ENCODE assay signal across 8 cellular contexts in the genomic region with DNA sequence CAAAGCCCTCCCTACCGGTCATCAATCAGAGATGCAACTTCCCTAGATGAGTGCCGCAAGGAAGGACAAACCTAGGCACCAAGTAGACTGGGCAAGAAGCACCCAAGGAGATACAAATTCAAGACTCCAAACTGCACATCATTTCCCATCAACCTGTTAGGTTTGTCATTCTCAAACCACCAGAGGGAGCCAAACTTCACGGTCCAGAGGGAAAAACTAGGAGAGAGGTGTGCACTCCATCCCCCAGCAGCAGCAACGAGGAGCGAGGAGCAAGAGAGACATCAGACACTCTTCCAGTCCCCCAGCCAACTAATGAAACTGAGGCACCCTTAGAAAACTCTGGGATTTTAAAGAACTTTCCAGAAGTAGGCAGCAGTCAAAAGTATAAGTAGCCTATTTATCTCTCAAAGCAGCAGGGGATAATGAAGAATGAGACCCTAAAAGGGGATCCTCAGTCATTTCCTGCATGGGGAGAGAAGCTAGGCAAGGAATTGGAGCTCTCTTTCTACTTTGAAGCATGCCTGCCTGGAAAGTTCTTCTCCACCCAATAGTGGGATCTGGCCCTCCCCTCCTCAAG. TPM values are rescaled to one million over a fixed set of nuclear protein-coding genes. Genes with fewer than 3 reads are reported as not detected.
DNase-seq lines count a peak whose midpoint lies in the region; ATAC-seq and TF ChIP-seq lines count a peak whose summit lies in the region.

No MANE protein-coding gene starts in this region.

- peak; percentile 65 for ATAC-seq in activated naive CD8-positive, alpha-beta T cell treated with anti-CD3 and anti-CD28 coated beads, Interleukin-2, amount 10 ng/mL, durations not matched to agents 7 days and 5 days (ENCODE audit: low read depth)
- no peak for ATAC-seq in HG02623 (IDR thresholded peaks at IDR 0.05; ENCODE audit: unreplicated experiment)

- H3K4me3 Mint-ChIP-seq in activated naive CD8-positive, alpha-beta T cell treated with anti-CD3 and anti-CD28 coated beads, Interleukin-2, amount 10 ng/mL, durations not matched to agents 7 days and 5 days, result no peak overlapping the region

- TF ChIP-seq CTCF in AG09309 (IDR thresholded peaks at IDR 0.05; ENCODE audit: control insufficient read depth, insufficient read depth, low read depth, low read length, missing control alignments), result peak; percentile 85
- TF ChIP-seq CTCF in NB4 (IDR thresholded peaks at IDR 0.05; ENCODE audit: low read depth, low read length), result peak; percentile 86
- peak; percentile 81 for TF ChIP-seq CTCF in SK-N-SH (IDR thresholded peaks at IDR 0.05)
- peak; percentile 79 for TF ChIP-seq CTCF in left ventricle myocardium inferior (IDR thresholded peaks at IDR 0.05; ENCODE audit: borderline replicate concordance)
- TF ChIP-seq CTCF in sigmoid colon (IDR thresholded peaks at IDR 0.05), result peak; percentile 51 to 64 (median 60)

- no peaks in the 10 kb centered on the region for H3K79me2 ChIP-seq in SK-N-SH (ENCODE audit: insufficient read depth)

- H3K36me3 ChIP-seq in SK-N-SH (replicated peaks in 1 of 2; ENCODE audit: control insufficient read depth in 1 of 2, insufficient read depth in 2 of 2, low read length in 1 of 2), result no peaks in the 10 kb centered on the region
- no peaks in the 10 kb centered on the region for H3K36me3 ChIP-seq in left ventricle myocardium inferior
- H3K36me3 ChIP-seq in sigmoid colon, result no peaks in the 10 kb centered on the region

- TF ChIP-seq EP300 in SK-N-SH (IDR thresholded peaks at IDR 0.05; ENCODE audit: borderline replicate concordance in 1 of 2, low read depth in 1 of 2, low read length in 1 of 2) (no peak), sigmoid colon (IDR thresholded peaks at IDR 0.05) (no peak)

- 5% methylated on average over 5 of the region's 5 CpGs for WGBS in SK-N-SH (ENCODE audit: low lambda C conversion rate)
- WGBS in sigmoid colon, 2 donors, result 6 to 17% methylated on average over 5 of the region's 5 CpGs

- no peaks in the 10 kb centered on the region for H3F3A ChIP-seq in SK-N-SH (replicated peaks; ENCODE audit: insufficient read depth)

- no peaks in the 10 kb centered on the region for H3K9me3 Mint-ChIP-seq in activated naive CD8-positive, alpha-beta T cell treated with anti-CD3 and anti-CD28 coated beads, Interleukin-2, amount 10 ng/mL, durations not matched to agents 7 days and 5 days

- H3K27me3 Mint-ChIP-seq in activated naive CD8-positive, alpha-beta T cell treated with anti-CD3 and anti-CD28 coated beads, Interleukin-2, amount 10 ng/mL, durations not matched to agents 7 days and 5 days, result peaks cover 3% of the 10 kb centered on the region

- H2AFZ ChIP-seq in SK-N-SH (ENCODE audit: low read depth), result no peak overlapping the region

- peak; percentile 90 for TF ChIP-seq RAD21 in SK-N-SH (IDR thresholded peaks at IDR 0.05; ENCODE audit: low read length)

- no peak overlapping the region for H3K9ac ChIP-seq in SK-N-SH

- DNase-seq in AG09309 (ENCODE audit: low read depth) (no peak), GM19238 (ENCODE audit: insufficient read length, low spot score) (peak; percentile 39), NB4 (ENCODE audit: low read depth) (peak; percentile 78), SK-N-SH (peak; percentile 66), left ventricle myocardium inferior (no peak), sigmoid colon (peak; percentile 78)
- peak; percentile 33 for DNase-seq in activated naive CD8-positive, alpha-beta T cell treated with anti-CD3 and anti-CD28 coated beads, Interleukin-2, amount 10 ng/mL, durations not matched to agents 7 days and 5 days

- H3K27me3 ChIP-seq in SK-N-SH (ENCODE audit: insufficient read depth) (no peaks in the 10 kb centered on the region), left ventricle myocardium inferior (ENCODE audit: low read depth) (no peaks in the 10 kb centered on the region), sigmoid colon (no peaks in the 10 kb centered on the region)

- no peaks in the 10 kb centered on the region for H3K36me3 Mint-ChIP-seq in activated naive CD8-positive, alpha-beta T cell treated with anti-CD3 and anti-CD28 coated beads, Interleukin-2, amount 10 ng/mL, durations not matched to agents 7 days and 5 days

- H3K27ac ChIP-seq in SK-N-SH (ENCODE audit: low read depth in 2 of 2, low read length in 1 of 2) (no peak overlapping the region), left ventricle myocardium inferior (replicated peaks) (no peak overlapping the region), sigmoid colon (no peak overlapping the region)

- no peaks in the 10 kb centered on the region for H3K9me3 ChIP-seq in SK-N-SH
- no peaks in the 10 kb centered on the region for H3K9me3 ChIP-seq in left ventricle myocardium inferior (replicated peaks)
- H3K9me3 ChIP-seq in sigmoid colon, result no peaks in the 10 kb centered on the region

- POLR2A ChIA-PET in SK-N-SH (lab: Yijun Ruan, JAX), result no interaction called here
- POLR2A ChIA-PET in activated naive CD8-positive, alpha-beta T cell treated with anti-CD3 and anti-CD28 coated beads, Interleukin-2, amount 10 ng/mL, durations not matched to agents 7 days and 5 days (lab: Charles Lee), result no interaction called here

- H3K9me2 ChIP-seq in SK-N-SH, result no peaks in the 10 kb centered on the region

- intact Hi-C loops in left ventricle myocardium inferior (cut with micrococcal nuclease), result no loop called here
- intact Hi-C loops in sigmoid colon (cut with DNase I), result loop anchor here (5.0 kb wide), 3 partner anchors 49 to 229 kb away; no protein-coding TSS in a partner anchor

- peaks cover 27% of the 10 kb centered on the region for H3K4me1 Mint-ChIP-seq in activated naive CD8-positive, alpha-beta T cell treated with anti-CD3 and anti-CD28 coated beads, Interleukin-2, amount 10 ng/mL, durations not matched to agents 7 days and 5 days

- TF ChIP-seq POLR2A in NB4 (IDR thresholded peaks at IDR 0.05; ENCODE audit: extremely low read depth, insufficient read length) (no peak), sigmoid colon (IDR thresholded peaks at IDR 0.05) (no peak)

- CTCF ChIA-PET in SK-N-SH (lab: Yijun Ruan, JAX), result interaction anchor here (0.6 to 4.5 kb wide), 19 partner anchors 9 to 1788 kb away, joined by 3 to 28 read pairs (median 3); no protein-coding TSS in a partner anchor

- no peak overlapping the region for H3K27ac Mint-ChIP-seq in activated naive CD8-positive, alpha-beta T cell treated with anti-CD3 and anti-CD28 coated beads, Interleukin-2, amount 10 ng/mL, durations not matched to agents 7 days and 5 days

- H3K4me3 ChIP-seq in AG09309 (ENCODE audit: control insufficient read depth, low read depth, low read length), result no peak overlapping the region
- no peak overlapping the region for H3K4me3 ChIP-seq in NB4 (ENCODE audit: low read depth, low read length)
- H3K4me3 ChIP-seq in SK-N-SH (ENCODE audit: low read depth in 2 of 2, low read length in 1 of 2), result no peak overlapping the region; a peak in 1 of 4 replicates
- H3K4me3 ChIP-seq in left ventricle myocardium inferior, result no peak overlapping the region
- no peak overlapping the region for H3K4me3 ChIP-seq in sigmoid colon

- 0 out of 2 replicates have a peak overlapping the region, but pooled peaks have one; percentile 28 for H3K4me2 ChIP-seq in SK-N-SH

- H4K20me1 ChIP-seq in SK-N-SH (ENCODE audit: insufficient read depth), result no peaks in the 10 kb centered on the region

- H3K4me1 ChIP-seq in SK-N-SH (ENCODE audit: control insufficient read depth in 1 of 2, insufficient read depth in 2 of 2, low read depth in 1 of 2, low read length in 1 of 2) (peaks cover 0 to 7% of the 10 kb centered on the region in 2 experiments; a peak in 2 of 4 replicates), left ventricle myocardium inferior (no peaks in the 10 kb centered on the region), sigmoid colon (peaks cover 0 to 5% (median 0%) of the 10 kb centered on the region in 4 donors)

TF ChIP-seq in SK-N-SH, 30 proteins besides CTCF, POLR2A, EP300 and RAD21:
- no peak for TF ChIP-seq GATA2 (CRISPR knock-in tag; IDR thresholded peaks at IDR 0.05)
- TF ChIP-seq CHD2 (IDR thresholded peaks at IDR 0.05; ENCODE audit: low read length, partially characterized antibody), result no peak
- TF ChIP-seq SMC3 (IDR thresholded peaks at IDR 0.05; ENCODE audit: low read depth, low read length), result peak; percentile 84
- TF ChIP-seq RFX5 (IDR thresholded peaks at IDR 0.05; ENCODE audit: low read length), result no peak
- peak; percentile 45; the same call in 1 of the 2 replicates for TF ChIP-seq MXI1 (IDR thresholded peaks at IDR 0.05; ENCODE audit: low read depth, low read length)
- TF ChIP-seq, protein P1, sequence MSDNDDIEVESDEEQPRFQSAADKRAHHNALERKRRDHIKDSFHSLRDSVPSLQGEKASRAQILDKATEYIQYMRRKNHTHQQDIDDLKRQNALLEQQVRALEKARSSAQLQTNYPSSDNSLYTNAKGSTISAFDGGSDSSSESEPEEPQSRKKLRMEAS (IDR thresholded peaks at IDR 0.05; ENCODE audit: low read depth), result peak; percentile 50; the same call in 1 of the 2 replicates

RNA-seq across cellular contexts. Expression of a gene that starts 37.0 kb away (rescaled TPM):
- polyA plus RNA-seq in SK-N-SH (2012; rRNA removed) (11.0 and 12.5 TPM in 2 replicates), sigmoid colon (1 to 10 TPM in 2 of 3 donors, under 1 TPM in 1; 0.23 to 6.8 (median 1.8) TPM)
- polyA plus RNA-seq in SK-N-SH (2012; cell fraction: cytosol; rRNA removed), result 11.2 and 11.3 TPM in 2 replicates
- polyA plus RNA-seq in SK-N-SH (2012; cell fraction: nucleus; rRNA removed), result 20.5 and 29.5 TPM in 2 replicates
- total RNA-seq in activated naive CD8-positive, alpha-beta T cell treated with anti-CD3 and anti-CD28 coated beads, Interleukin-2, amount 10 ng/mL, durations not matched to agents 7 days and 5 days, result 1 to 10 TPM; 3.4 to 4.1 TPM
- total RNA-seq in left ventricle myocardium inferior (3.1 TPM), sigmoid colon (100 to 1,000 TPM; 179 to 346 (median 240) TPM)

RNA-seq across cellular contexts. Expression of a gene that starts 52.2 kb away (rescaled TPM):
- polyA plus RNA-seq in SK-N-SH (2012; rRNA removed) (420 and 482 TPM in 2 replicates), sigmoid colon (100 to 1,000 TPM in 2 of 3 donors, 10 to 100 TPM in 1; 50.5 to 528 (median 126) TPM)
- polyA plus RNA-seq in SK-N-SH (2012; cell fraction: cytosol; rRNA removed), result 567 and 850 TPM in 2 replicates
- 246 and 538 TPM in 2 replicates for polyA plus RNA-seq in SK-N-SH (2012; cell fraction: nucleus; rRNA removed)
- 100 to 1,000 TPM; 279 to 304 TPM for total RNA-seq in activated naive CD8-positive, alpha-beta T cell treated with anti-CD3 and anti-CD28 coated beads, Interleukin-2, amount 10 ng/mL, durations not matched to agents 7 days and 5 days
- total RNA-seq in left ventricle myocardium inferior (348 TPM), sigmoid colon (100 to 1,000 TPM; 206 to 299 (median 222) TPM)

Comparison
In these comparisons a context has a peak if more than half of its experiments do, and no peak if none do; other contexts are left out.
1. DNase-seq: peak in GM19238 (single experiment), NB4 (single experiment), SK-N-SH (single experiment), activated naive CD8-positive, alpha-beta T cell treated with anti-CD3 and anti-CD28 coated beads, Interleukin-2, amount 10 ng/mL, durations not matched to agents 7 days and 5 days (single experiment) and sigmoid colon (single experiment); none in AG09309 (single experiment) and left ventricle myocardium inferior (single experiment).
2. RNA of a gene that starts 37.0 kb away (total RNA-seq): 179 to 346 TPM in sigmoid colon; 3.4 to 4.1 TPM in activated naive CD8-positive, alpha-beta T cell treated with anti-CD3 and anti-CD28 coated beads, Interleukin-2, amount 10 ng/mL, durations not matched to agents 7 days and 5 days and 3.1 TPM in left ventricle myocardium inferior (single experiment); every median in the first group is over 10 times any median in the second.
3. Peak in every context shown above with its lines, with median percentiles within 50 percentile points of each other: CTCF ChIP-seq.